ENCODE assay signal across 9 cellular contexts in genomic region chr4:184344435-184344834, GRCh38.
DNase-seq lines count a peak whose midpoint lies in the region; ATAC-seq and TF ChIP-seq lines count a peak whose summit lies in the region.
"Had no signal": no experiment of that assay in that cellular context is flagged by ENCODE, and none has a peak within 500 bp of the region (broad histone marks: within the 10 kb centered on the region; RNA-seq: fewer than 3 reads in every experiment).

No MANE protein-coding gene starts in this region.

- intact Hi-C loops in esophagus squamous epithelium (cut with DNase I) (no loop called here), prostate gland (cut with DNase I) (no loop called here)

- H3K36me3 ChIP-seq in esophagus squamous epithelium (no peaks in the 10 kb centered on the region), subcutaneous abdominal adipose tissue (ENCODE audit: control insufficient read depth in 5 of 5, insufficient read depth in 5 of 5, low read length in 5 of 5) (no peaks in the 10 kb centered on the region), prostate gland (no peaks in the 10 kb centered on the region)
- H3K36me3 ChIP-seq: esophagus muscularis mucosa had no signal

- TF ChIP-seq CTCF in esophagus squamous epithelium (IDR thresholded peaks at IDR 0.05) (no peak), prostate gland (IDR thresholded peaks at IDR 0.05) (no peak)

- H3K27me3 ChIP-seq in esophagus squamous epithelium = no peaks in the 10 kb centered on the region
- H3K27me3 ChIP-seq in subcutaneous abdominal adipose tissue (ENCODE audit: control insufficient read depth in 5 of 5, insufficient read depth in 4 of 5, low read length in 5 of 5) = no peaks in the 10 kb centered on the region
- no peaks in the 10 kb centered on the region for H3K27me3 ChIP-seq in prostate gland (replicated peaks; ENCODE audit: insufficient read depth)
- H3K27me3 ChIP-seq: esophagus muscularis mucosa had no signal

- peak overlapping the region; percentile 73 to 80 for H3K4me3 Mint-ChIP-seq in activated T-cell treated with anti-CD3 and anti-CD28 coated beads, Interleukin-2, amount 50 U/mL, for 72 hours

- H3K36me3 Mint-ChIP-seq in activated T-cell treated with anti-CD3 and anti-CD28 coated beads, Interleukin-2, amount 50 U/mL, for 72 hours (ENCODE audit: insufficient read depth in 2 of 2) = no peaks in the 10 kb centered on the region

- H3K4me3 ChIP-seq in esophagus squamous epithelium = no peak overlapping the region
- H3K4me3 ChIP-seq in subcutaneous abdominal adipose tissue (ENCODE audit: low read depth in 1 of 5, low read length in 5 of 5) = no peak overlapping the region
- H3K4me3 ChIP-seq in prostate gland = no peak overlapping the region

- peak overlapping the region; percentile 53 for H3K27ac Mint-ChIP-seq in activated T-cell treated with anti-CD3 and anti-CD28 coated beads, Interleukin-2, amount 50 U/mL, for 72 hours

- H3K4me1 ChIP-seq in esophagus squamous epithelium = peaks cover 40 to 82% (median 51%) of the 10 kb centered on the region in 3 donors
- H3K4me1 ChIP-seq in subcutaneous abdominal adipose tissue (ENCODE audit: control insufficient read depth in 5 of 5, insufficient read depth in 5 of 5, low read length in 5 of 5) = peaks cover 7 to 60% (median 43%) of the 10 kb centered on the region in 5 donors
- peaks cover 8% of the 10 kb centered on the region for H3K4me1 ChIP-seq in prostate gland (replicated peaks)

- H3K9me3 Mint-ChIP-seq in activated T-cell treated with anti-CD3 and anti-CD28 coated beads, Interleukin-2, amount 50 U/mL, for 72 hours = no peaks in the 10 kb centered on the region

- 81 to 88% methylated on average over 3 to 4 of the region's 4 CpGs for WGBS in esophagus squamous epithelium, 2 donors
- WGBS in prostate gland = 81% methylated on average over 4 of the region's 4 CpGs

- no peak for DNase-seq in activated T-cell treated with anti-CD3 and anti-CD28 coated beads, Interleukin-2, amount 50 U/mL, for 72 hours
- DNase-seq in activated T-cell treated with anti-CD3 and anti-CD28 coated beads, Interleukin-2, amount 50 U/mL, for 48 hours = no peak
- peak; percentile 37 for DNase-seq in OCI-M1 (lab: John Stamatoyannopoulos, UW)
- DNase-seq in esophagus squamous epithelium (lab: John Stamatoyannopoulos, UW) = no peak
- DNase-seq in prostate gland (ENCODE audit: low spot score) = no peak
- no peak for DNase-seq in putamen (ENCODE audit: low spot score)
- no peak for DNase-seq in dedifferentiated amniotic fluid mesenchymal stem cell (ENCODE audit: extremely low spot score)

- H3K9me3 ChIP-seq in esophagus squamous epithelium (no peaks in the 10 kb centered on the region), subcutaneous abdominal adipose tissue (ENCODE audit: control insufficient read depth in 5 of 5, low read length in 5 of 5) (no peaks in the 10 kb centered on the region), prostate gland (no peaks in the 10 kb centered on the region)
- H3K9me3 ChIP-seq: esophagus muscularis mucosa had no signal

- no peak for ATAC-seq in activated T-cell treated with anti-CD3 and anti-CD28 coated beads, Interleukin-2, amount 50 U/mL, for 72 hours (replicated peaks in 1 of 2)

- H3K27ac ChIP-seq in esophagus squamous epithelium (peak overlapping the region; percentile 79 to 98 (median 92)), subcutaneous abdominal adipose tissue (ENCODE audit: low read depth, low read length) (peak overlapping the region; percentile 19), prostate gland (no peak overlapping the region)

- peaks cover 21% of the 10 kb centered on the region for H3K4me1 Mint-ChIP-seq in activated T-cell treated with anti-CD3 and anti-CD28 coated beads, Interleukin-2, amount 50 U/mL, for 72 hours (ENCODE audit: low read depth)

- TF ChIP-seq POLR2A in esophagus squamous epithelium (IDR thresholded peaks at IDR 0.05) = no peak
- TF ChIP-seq POLR2A in prostate gland (IDR thresholded peaks at IDR 0.05) = no peak

- peaks cover 6% of the 10 kb centered on the region for H3K27me3 Mint-ChIP-seq in activated T-cell treated with anti-CD3 and anti-CD28 coated beads, Interleukin-2, amount 50 U/mL, for 72 hours (ENCODE audit: low read depth)

- H3K9ac ChIP-seq in subcutaneous abdominal adipose tissue (ENCODE audit: low read length in 5 of 5) = peak overlapping the region in 1 of 5 donors; percentile 2

Comparison
In these comparisons a context has a peak if more than half of its experiments do, and no peak if none do; other contexts are left out.
1. H3K27ac ChIP-seq: peak in esophagus squamous epithelium (4 of 4) and subcutaneous abdominal adipose tissue (single experiment); none in prostate gland (0 of 2).